1 cellular context compared by ENCODE assay signal in the genomic region with DNA sequence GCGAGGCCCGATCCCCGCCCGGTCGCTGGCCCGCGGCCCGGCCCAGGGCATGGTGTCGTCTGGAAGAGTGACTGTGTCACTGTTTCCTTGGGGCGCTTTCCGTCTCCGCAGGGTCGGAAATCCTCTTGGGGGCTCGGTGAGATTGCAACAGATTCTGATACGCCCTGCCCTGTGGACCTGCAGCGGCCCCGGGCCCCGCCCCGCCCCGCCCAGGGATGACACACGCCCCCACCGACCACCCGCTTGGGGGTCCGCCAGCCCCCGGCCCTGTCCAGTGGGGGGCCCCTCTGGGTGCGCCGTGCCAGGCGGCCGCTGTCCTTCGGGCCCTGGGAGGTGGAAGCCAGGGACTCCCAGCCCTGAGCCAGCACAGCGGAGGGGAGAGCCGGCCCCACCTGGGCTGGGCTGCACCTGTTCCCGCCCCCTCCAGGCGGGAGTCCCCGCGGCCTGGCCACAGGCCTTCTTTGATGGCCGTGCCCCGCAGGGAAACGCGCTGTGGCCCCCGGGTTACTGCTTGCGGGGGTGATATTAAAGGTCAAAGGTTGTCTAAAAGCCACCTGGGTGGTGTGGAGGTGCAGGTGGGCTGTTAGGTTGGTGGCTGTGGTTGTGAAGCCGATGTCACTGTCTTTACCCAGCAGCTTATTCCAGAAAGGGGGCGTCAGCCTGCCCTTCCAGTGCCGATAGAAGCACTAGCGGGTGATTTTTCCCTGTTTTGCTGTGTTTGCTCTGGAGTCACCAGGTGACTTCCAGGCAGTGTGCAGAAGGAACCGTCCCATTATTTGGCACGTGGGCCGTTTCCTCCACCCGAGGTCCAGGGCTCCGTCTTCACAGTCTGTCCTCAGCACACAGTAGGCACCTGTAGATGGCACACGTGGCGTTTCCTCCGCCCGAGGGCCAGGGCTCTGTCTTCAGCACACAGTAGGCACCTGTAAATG.
TF ChIP-seq lines count a peak whose summit lies in the region.

No MANE protein-coding gene starts in this region.

TF ChIP-seq in HepG2, 621 proteins besides CTCF, POLR2A, EP300 and RAD21 (continued from another document and continues in another):
- TF ChIP-seq ZNF556 (CRISPR knock-in tag; IDR thresholded peaks at IDR 0.05; ENCODE audit: borderline replicate concordance) (no peak), ASH2L (IDR thresholded peaks at IDR 0.05; ENCODE audit: insufficient read length, low read depth, low read length) (no peak), NONO (IDR thresholded peaks at IDR 0.05) (no peak), NONO (CRISPR knock-in tag; conservative IDR thresholded peaks at IDR 0.05) (peak; percentile 40; the same call in 1 of the 2 replicates), AHR (CRISPR knock-in tag; IDR thresholded peaks at IDR 0.05) (no peak), ZNF138 (CRISPR knock-in tag; IDR thresholded peaks at IDR 0.05; ENCODE audit: low read depth) (no peak), KAT2B (IDR thresholded peaks at IDR 0.05; ENCODE audit: borderline replicate concordance, low read depth, low read length) (no peak), KDM5A (IDR thresholded peaks at IDR 0.05; ENCODE audit: borderline replicate concordance, low read length) (no peak), TBP (CRISPR knock-in tag; IDR thresholded peaks at IDR 0.05) (0 out of 2 replicates have a peak, but pooled peaks have one; percentile 21), PHF5A (CRISPR knock-in tag; IDR thresholded peaks at IDR 0.05; ENCODE audit: low read depth, unreplicated experiment) (no peak), ZNF781 (CRISPR knock-in tag; IDR thresholded peaks at IDR 0.05; ENCODE audit: borderline replicate concordance, not compliant biosample characterization) (no peak), ZNF446 (CRISPR knock-in tag; IDR thresholded peaks at IDR 0.05) (no peak), ZFP37 (CRISPR knock-in tag; IDR thresholded peaks at IDR 0.05; ENCODE audit: borderline replicate concordance) (no peak), ZNF619 (CRISPR knock-in tag; IDR thresholded peaks at IDR 0.05) (0 out of 2 replicates have a peak, but pooled peaks have one; percentile 1), ZNF143 (CRISPR knock-in tag; IDR thresholded peaks at IDR 0.05) (no peak), SYNCRIP (IDR thresholded peaks at IDR 0.05; ENCODE audit: insufficient read depth, low read depth, low read length) (no peak), MYC (CRISPR knock-in tag; IDR thresholded peaks at IDR 0.05; ENCODE audit: borderline replicate concordance) (peak; percentile 10; the same call in 1 of the 2 replicates), RAD51 (IDR thresholded peaks at IDR 0.05; ENCODE audit: borderline replicate concordance) (no peak), ZNF615 (CRISPR knock-in tag; IDR thresholded peaks at IDR 0.05; ENCODE audit: borderline replicate concordance) (no peak), ZNF605 (CRISPR knock-in tag; IDR thresholded peaks at IDR 0.05) (0 out of 2 replicates have a peak, but pooled peaks have one; percentile 3), ESRRA (CRISPR knock-in tag; IDR thresholded peaks at IDR 0.05; ENCODE audit: low read depth) (no peak), CREM (IDR thresholded peaks at IDR 0.05) (no peak), CREM (CRISPR knock-in tag; IDR thresholded peaks at IDR 0.05) (no peak), CC2D1A (CRISPR knock-in tag; IDR thresholded peaks at IDR 0.05) (no peak), ZNF225 (CRISPR knock-in tag; IDR thresholded peaks at IDR 0.05) (no peak), ZNF335 (CRISPR knock-in tag; IDR thresholded peaks at IDR 0.05) (no peak), TRIM24 (CRISPR knock-in tag; IDR thresholded peaks at IDR 0.05) (no peak), ZFX (CRISPR knock-in tag; IDR thresholded peaks at IDR 0.05; ENCODE audit: low read depth) (peak; percentile 44), CBFB (CRISPR knock-in tag; IDR thresholded peaks at IDR 0.05) (no peak), ZNF552 (CRISPR knock-in tag; IDR thresholded peaks at IDR 0.05; ENCODE audit: borderline replicate concordance) (no peak), POLR2AphosphoS5 (IDR thresholded peaks at IDR 0.05; ENCODE audit: low read depth, low read length) (no peak), IKZF1 (IDR thresholded peaks at IDR 0.05) (no peak), TSC22D2 (CRISPR knock-in tag; IDR thresholded peaks at IDR 0.05; ENCODE audit: borderline replicate concordance) (no peak), GTF3A (CRISPR knock-in tag; conservative IDR thresholded peaks at IDR 0.05) (no peak), KDM2A (CRISPR knock-in tag; IDR thresholded peaks at IDR 0.05; ENCODE audit: borderline replicate concordance, low read depth) (peak; percentile 13; the same call in 1 of the 2 replicates), PHF8 (CRISPR knock-in tag; IDR thresholded peaks at IDR 0.05) (peak; percentile 30; the same call in 1 of the 2 replicates), ZFYVE20 (CRISPR knock-in tag; IDR thresholded peaks at IDR 0.05; ENCODE audit: borderline replicate concordance, low read depth) (no peak), PHF21A (CRISPR knock-in tag; IDR thresholded peaks at IDR 0.05) (no peak), PPARG (CRISPR knock-in tag; conservative IDR thresholded peaks at IDR 0.05) (no peak), PRPF4 (IDR thresholded peaks at IDR 0.05; ENCODE audit: low read depth, low read length, poor library complexity, severe bottlenecking) (no peak), ARNTL (CRISPR knock-in tag; IDR thresholded peaks at IDR 0.05) (no peak), ZNF7 (CRISPR knock-in tag; IDR thresholded peaks at IDR 0.05) (no peak), SP2 (CRISPR knock-in tag; IDR thresholded peaks at IDR 0.05) (no peak)
- TF ChIP-seq, protein P1, sequence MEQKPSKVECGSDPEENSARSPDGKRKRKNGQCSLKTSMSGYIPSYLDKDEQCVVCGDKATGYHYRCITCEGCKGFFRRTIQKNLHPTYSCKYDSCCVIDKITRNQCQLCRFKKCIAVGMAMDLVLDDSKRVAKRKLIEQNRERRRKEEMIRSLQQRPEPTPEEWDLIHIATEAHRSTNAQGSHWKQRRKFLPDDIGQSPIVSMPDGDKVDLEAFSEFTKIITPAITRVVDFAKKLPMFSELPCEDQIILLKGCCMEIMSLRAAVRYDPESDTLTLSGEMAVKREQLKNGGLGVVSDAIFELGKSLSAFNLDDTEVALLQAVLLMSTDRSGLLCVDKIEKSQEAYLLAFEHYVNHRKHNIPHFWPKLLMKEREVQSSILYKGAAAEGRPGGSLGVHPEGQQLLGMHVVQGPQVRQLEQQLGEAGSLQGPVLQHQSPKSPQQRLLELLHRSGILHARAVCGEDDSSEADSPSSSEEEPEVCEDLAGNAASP (CRISPR knock-in tag; IDR thresholded peaks at IDR 0.05; ENCODE audit: borderline replicate concordance), result no peak
- TF ChIP-seq, protein P2, sequence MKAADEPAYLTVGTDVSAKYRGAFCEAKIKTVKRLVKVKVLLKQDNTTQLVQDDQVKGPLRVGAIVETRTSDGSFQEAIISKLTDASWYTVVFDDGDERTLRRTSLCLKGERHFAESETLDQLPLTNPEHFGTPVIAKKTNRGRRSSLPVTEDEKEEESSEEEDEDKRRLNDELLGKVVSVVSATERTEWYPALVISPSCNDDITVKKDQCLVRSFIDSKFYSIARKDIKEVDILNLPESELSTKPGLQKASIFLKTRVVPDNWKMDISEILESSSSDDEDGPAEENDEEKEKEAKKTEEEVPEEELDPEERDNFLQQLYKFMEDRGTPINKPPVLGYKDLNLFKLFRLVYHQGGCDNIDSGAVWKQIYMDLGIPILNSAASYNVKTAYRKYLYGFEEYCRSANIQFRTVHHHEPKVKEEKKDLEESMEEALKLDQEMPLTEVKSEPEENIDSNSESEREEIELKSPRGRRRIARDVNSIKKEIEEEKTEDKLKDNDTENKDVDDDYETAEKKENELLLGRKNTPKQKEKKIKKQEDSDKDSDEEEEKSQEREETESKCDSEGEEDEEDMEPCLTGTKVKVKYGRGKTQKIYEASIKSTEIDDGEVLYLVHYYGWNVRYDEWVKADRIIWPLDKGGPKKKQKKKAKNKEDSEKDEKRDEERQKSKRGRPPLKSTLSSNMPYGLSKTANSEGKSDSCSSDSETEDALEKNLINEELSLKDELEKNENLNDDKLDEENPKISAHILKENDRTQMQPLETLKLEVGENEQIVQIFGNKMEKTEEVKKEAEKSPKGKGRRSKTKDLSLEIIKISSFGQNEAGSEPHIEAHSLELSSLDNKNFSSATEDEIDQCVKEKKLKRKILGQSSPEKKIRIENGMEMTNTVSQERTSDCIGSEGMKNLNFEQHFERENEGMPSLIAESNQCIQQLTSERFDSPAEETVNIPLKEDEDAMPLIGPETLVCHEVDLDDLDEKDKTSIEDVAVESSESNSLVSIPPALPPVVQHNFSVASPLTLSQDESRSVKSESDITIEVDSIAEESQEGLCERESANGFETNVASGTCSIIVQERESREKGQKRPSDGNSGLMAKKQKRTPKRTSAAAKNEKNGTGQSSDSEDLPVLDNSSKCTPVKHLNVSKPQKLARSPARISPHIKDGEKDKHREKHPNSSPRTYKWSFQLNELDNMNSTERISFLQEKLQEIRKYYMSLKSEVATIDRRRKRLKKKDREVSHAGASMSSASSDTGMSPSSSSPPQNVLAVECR (CRISPR knock-in tag; IDR thresholded peaks at IDR 0.05; ENCODE audit: borderline replicate concordance), result peak; percentile 63
- TF ChIP-seq, protein P3, sequence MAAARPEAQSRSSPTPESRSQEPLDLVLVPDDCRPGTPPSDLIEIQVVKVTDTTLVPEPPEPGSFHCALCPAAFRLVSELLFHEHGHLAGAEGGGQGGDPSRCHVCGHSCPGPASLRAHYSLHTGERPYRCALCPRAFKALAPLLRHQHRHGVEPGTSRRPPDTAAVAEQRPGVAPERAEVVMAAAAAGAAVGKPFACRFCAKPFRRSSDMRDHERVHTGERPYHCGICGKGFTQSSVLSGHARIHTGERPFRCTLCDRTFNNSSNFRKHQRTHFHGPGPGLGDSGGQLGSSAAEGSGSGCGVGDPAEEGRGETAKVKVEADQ (CRISPR knock-in tag; IDR thresholded peaks at IDR 0.05; ENCODE audit: borderline replicate concordance), result no peak
- TF ChIP-seq, protein P4, sequence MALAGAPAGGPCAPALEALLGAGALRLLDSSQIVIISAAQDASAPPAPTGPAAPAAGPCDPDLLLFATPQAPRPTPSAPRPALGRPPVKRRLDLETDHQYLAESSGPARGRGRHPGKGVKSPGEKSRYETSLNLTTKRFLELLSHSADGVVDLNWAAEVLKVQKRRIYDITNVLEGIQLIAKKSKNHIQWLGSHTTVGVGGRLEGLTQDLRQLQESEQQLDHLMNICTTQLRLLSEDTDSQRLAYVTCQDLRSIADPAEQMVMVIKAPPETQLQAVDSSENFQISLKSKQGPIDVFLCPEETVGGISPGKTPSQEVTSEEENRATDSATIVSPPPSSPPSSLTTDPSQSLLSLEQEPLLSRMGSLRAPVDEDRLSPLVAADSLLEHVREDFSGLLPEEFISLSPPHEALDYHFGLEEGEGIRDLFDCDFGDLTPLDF (CRISPR knock-in tag; IDR thresholded peaks at IDR 0.05), result no peak
- TF ChIP-seq, protein P5, sequence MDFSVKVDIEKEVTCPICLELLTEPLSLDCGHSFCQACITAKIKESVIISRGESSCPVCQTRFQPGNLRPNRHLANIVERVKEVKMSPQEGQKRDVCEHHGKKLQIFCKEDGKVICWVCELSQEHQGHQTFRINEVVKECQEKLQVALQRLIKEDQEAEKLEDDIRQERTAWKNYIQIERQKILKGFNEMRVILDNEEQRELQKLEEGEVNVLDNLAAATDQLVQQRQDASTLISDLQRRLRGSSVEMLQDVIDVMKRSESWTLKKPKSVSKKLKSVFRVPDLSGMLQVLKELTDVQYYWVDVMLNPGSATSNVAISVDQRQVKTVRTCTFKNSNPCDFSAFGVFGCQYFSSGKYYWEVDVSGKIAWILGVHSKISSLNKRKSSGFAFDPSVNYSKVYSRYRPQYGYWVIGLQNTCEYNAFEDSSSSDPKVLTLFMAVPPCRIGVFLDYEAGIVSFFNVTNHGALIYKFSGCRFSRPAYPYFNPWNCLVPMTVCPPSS (IDR thresholded peaks at IDR 0.05), result no peak
- TF ChIP-seq, protein P6, sequence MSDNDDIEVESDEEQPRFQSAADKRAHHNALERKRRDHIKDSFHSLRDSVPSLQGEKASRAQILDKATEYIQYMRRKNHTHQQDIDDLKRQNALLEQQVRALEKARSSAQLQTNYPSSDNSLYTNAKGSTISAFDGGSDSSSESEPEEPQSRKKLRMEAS (IDR thresholded peaks at IDR 0.05), result peak; percentile 35; the same call in 1 of the 2 replicates
- TF ChIP-seq, protein P7, sequence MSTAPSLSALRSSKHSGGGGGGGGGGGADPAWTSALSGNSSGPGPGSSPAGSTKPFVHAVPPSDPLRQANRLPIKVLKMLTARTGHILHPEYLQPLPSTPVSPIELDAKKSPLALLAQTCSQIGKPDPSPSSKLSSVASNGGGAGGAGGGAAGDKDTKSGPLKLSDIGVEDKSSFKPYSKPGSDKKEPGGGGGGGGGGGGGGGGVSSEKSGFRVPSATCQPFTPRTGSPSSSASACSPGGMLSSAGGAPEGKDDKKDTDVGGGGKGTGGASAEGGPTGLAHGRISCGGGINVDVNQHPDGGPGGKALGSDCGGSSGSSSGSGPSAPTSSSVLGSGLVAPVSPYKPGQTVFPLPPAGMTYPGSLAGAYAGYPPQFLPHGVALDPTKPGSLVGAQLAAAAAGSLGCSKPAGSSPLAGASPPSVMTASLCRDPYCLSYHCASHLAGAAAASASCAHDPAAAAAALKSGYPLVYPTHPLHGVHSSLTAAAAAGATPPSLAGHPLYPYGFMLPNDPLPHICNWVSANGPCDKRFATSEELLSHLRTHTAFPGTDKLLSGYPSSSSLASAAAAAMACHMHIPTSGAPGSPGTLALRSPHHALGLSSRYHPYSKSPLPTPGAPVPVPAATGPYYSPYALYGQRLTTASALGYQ (CRISPR knock-in tag; IDR thresholded peaks at IDR 0.05), result no peak
- TF ChIP-seq, protein P8, sequence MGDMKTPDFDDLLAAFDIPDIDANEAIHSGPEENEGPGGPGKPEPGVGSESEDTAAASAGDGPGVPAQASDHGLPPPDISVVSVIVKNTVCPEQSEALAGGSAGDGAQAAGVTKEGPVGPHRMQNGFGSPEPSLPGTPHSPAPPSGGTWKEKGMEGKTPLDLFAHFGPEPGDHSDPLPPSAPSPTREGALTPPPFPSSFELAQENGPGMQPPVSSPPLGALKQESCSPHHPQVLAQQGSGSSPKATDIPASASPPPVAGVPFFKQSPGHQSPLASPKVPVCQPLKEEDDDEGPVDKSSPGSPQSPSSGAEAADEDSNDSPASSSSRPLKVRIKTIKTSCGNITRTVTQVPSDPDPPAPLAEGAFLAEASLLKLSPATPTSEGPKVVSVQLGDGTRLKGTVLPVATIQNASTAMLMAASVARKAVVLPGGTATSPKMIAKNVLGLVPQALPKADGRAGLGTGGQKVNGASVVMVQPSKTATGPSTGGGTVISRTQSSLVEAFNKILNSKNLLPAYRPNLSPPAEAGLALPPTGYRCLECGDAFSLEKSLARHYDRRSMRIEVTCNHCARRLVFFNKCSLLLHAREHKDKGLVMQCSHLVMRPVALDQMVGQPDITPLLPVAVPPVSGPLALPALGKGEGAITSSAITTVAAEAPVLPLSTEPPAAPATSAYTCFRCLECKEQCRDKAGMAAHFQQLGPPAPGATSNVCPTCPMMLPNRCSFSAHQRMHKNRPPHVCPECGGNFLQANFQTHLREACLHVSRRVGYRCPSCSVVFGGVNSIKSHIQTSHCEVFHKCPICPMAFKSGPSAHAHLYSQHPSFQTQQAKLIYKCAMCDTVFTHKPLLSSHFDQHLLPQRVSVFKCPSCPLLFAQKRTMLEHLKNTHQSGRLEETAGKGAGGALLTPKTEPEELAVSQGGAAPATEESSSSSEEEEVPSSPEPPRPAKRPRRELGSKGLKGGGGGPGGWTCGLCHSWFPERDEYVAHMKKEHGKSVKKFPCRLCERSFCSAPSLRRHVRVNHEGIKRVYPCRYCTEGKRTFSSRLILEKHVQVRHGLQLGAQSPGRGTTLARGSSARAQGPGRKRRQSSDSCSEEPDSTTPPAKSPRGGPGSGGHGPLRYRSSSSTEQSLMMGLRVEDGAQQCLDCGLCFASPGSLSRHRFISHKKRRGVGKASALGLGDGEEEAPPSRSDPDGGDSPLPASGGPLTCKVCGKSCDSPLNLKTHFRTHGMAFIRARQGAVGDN (CRISPR knock-in tag; IDR thresholded peaks at IDR 0.05), result peak; percentile 61
